15 cellular contexts compared by ENCODE assay signal in the genomic region with DNA sequence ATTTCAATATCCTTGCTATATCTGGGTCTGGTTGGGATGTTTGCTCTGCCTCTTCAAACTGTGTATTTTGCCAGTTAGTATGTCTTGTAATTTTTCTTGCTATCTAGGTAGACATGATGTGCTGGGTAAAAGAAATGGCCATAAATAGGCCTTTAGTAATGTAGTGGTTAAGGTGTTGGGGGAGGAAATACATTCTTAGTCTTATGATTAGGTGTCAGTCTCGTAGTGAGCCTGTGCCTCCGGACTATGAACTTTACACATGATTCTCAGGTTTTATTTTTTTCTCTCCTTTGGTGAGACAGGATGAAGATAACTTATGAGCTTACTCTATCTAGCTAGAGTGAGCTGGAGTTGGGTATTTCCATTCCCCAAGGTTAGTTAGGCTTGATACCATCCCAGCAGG. TPM values are rescaled to one million over a fixed set of nuclear protein-coding genes. Genes with fewer than 3 reads are reported as not detected.
DNase-seq lines count a peak whose midpoint lies in the region; ATAC-seq, FAIRE-seq and TF ChIP-seq lines count a peak whose summit lies in the region.
"Had no signal": no experiment of that assay in that cellular context is flagged by ENCODE, and none has a peak within 500 bp of the region (broad histone marks: within the 10 kb centered on the region; RNA-seq: fewer than 3 reads in every experiment).

No MANE protein-coding gene starts in this region.

- H3K36me3 ChIP-seq in CD4-positive, alpha-beta memory T cell (ENCODE audit: insufficient read depth, low read length) = no peaks in the 10 kb centered on the region
- no peaks in the 10 kb centered on the region for H3K36me3 ChIP-seq in right lobe of liver
- H3K36me3 ChIP-seq: ascending aorta had no signal

- 11% methylated on average over 2 of the region's 2 CpGs for WGBS in right lobe of liver (ENCODE audit: insufficient coverage, low coverage, low lambda C conversion rate, missing lambda C conversion rate)

- H3K27ac Mint-ChIP-seq in CD4-positive, alpha-beta memory T cell = no peak overlapping the region

- CTCF ChIA-PET in GM10248 (lab: Yijun Ruan, JAX) = interaction anchor here (0.8 to 3.0 kb wide), 7 partner anchors 10 to 83 kb away, joined by 3 to 14 read pairs (median 4); no protein-coding TSS in a partner anchor
- CTCF ChIA-PET in CD4-positive, alpha-beta memory T cell (lab: Charles Lee; ENCODE audit: partially characterized antibody) = interaction anchor here (1.1 kb wide), 1 partner anchor 10 kb away, joined by 3 read pairs; no protein-coding TSS in a partner anchor

- no peaks in the 10 kb centered on the region for H3K36me3 Mint-ChIP-seq in CD4-positive, alpha-beta memory T cell

- no peaks in the 10 kb centered on the region for H3K27me3 Mint-ChIP-seq in CD4-positive, alpha-beta memory T cell

- TF ChIP-seq CTCF in GM10248 (IDR thresholded peaks at IDR 0.05; ENCODE audit: control extremely low read depth, extremely low read depth, low read depth, missing control alignments) = no peak
- no peak for TF ChIP-seq CTCF in right lobe of liver (IDR thresholded peaks at IDR 0.05)

- ATAC-seq in HG02588 (IDR thresholded peaks at IDR 0.05; ENCODE audit: unreplicated experiment) (peak; percentile 90), HG03280 (IDR thresholded peaks at IDR 0.05; ENCODE audit: unreplicated experiment) (peak; percentile 74), right lobe of liver (no peak)
- ATAC-seq: PC-3 had no signal

- H3K4me1 Mint-ChIP-seq in CD4-positive, alpha-beta memory T cell = peaks cover 0 to 1% (median 0%) of the 10 kb centered on the region in 4 donors

- no peak for TF ChIP-seq POLR2A in right lobe of liver (IDR thresholded peaks at IDR 0.05)

- no peak overlapping the region for H3K4me3 ChIP-seq in CD4-positive, alpha-beta memory T cell (ENCODE audit: low read length in 2 of 2)
- H3K4me3 ChIP-seq in right lobe of liver = no peak overlapping the region
- H3K4me3 ChIP-seq: ascending aorta had no signal

- peak; percentile 29 for DNase-seq in GM10248 (ENCODE audit: extremely low spot score)
- no peak for DNase-seq in GM19239 (ENCODE audit: insufficient read length, low spot score)
- no peak for DNase-seq in CD4-positive, alpha-beta memory T cell
- no peak for DNase-seq in right lobe of liver
- no peak for DNase-seq in cerebellar cortex (ENCODE audit: low spot score)
- no peak for DNase-seq in GF-D8 (lab: John Stamatoyannopoulos, UW)
- DNase-seq: hypothalamus, NCI-H2081 treated with DMSO at 0.1 percent for 48 hours, PC-3 had no signal

- intact Hi-C loops in CD4-positive, alpha-beta memory T cell (cut with micrococcal nuclease) = no loop called here
- intact Hi-C loops in right lobe of liver (cut with DNase I) = no loop called here

- POLR2A ChIA-PET in GM10248 (lab: Yijun Ruan, JAX) = no interaction called here
- POLR2A ChIA-PET in CD4-positive, alpha-beta memory T cell (lab: Charles Lee; ENCODE audit: partially characterized antibody) = no interaction called here

- no peaks in the 10 kb centered on the region for H3K4me1 ChIP-seq in CD4-positive, alpha-beta memory T cell (ENCODE audit: insufficient read depth, low read length)
- no peaks in the 10 kb centered on the region for H3K4me1 ChIP-seq in right lobe of liver
- H3K4me1 ChIP-seq: ascending aorta had no signal

- no peak overlapping the region for H3K27ac ChIP-seq in CD4-positive, alpha-beta memory T cell (ENCODE audit: low read depth, low read length)
- H3K27ac ChIP-seq in right lobe of liver = no peak overlapping the region
- H3K27ac ChIP-seq: ascending aorta, KMS-11 had no signal

- peaks cover 0 to 4% (median 0%) of the 10 kb centered on the region in 8 donors for H3K9me3 Mint-ChIP-seq in CD4-positive, alpha-beta memory T cell

- peak; percentile 80 for FAIRE-seq in GM19239 (lab: Jason Lieb, UNC)
- FAIRE-seq: endometrium had no signal

- H3K27me3 ChIP-seq in CD4-positive, alpha-beta memory T cell (ENCODE audit: insufficient read depth, low read length) = no peaks in the 10 kb centered on the region
- no peaks in the 10 kb centered on the region for H3K27me3 ChIP-seq in right lobe of liver
- H3K27me3 ChIP-seq: ascending aorta had no signal

- no peaks in the 10 kb centered on the region for H3K9me3 ChIP-seq in CD4-positive, alpha-beta memory T cell (ENCODE audit: control insufficient read depth in 1 of 2, low read length in 2 of 2)
- H3K9me3 ChIP-seq in right lobe of liver = no peaks in the 10 kb centered on the region

- H3K4me3 Mint-ChIP-seq in CD4-positive, alpha-beta memory T cell = no peak overlapping the region

RNA-seq across cellular contexts. Expression of a gene that starts 32.4 kb away (rescaled TPM):
- not detected for total RNA-seq in CD4-positive, alpha-beta memory T cell
- not detected for polyA plus RNA-seq in CD4-positive, alpha-beta memory T cell
- under 1 TPM in 1 of 6 experiments, not detected in 5; 0.53 TPM for total RNA-seq in right lobe of liver
- total RNA-seq: A673, PC-3 had no signal

Comparison
In these comparisons a context has a peak if more than half of its experiments do, and no peak if none do; other contexts are left out.
1. ATAC-seq: peak in HG02588 (single experiment) and HG03280 (single experiment); none in right lobe of liver (0 of 4).